9 cellular contexts compared by ENCODE assay signal in genomic region chr4:39933689-39934590, GRCh38. TPM values are rescaled to one million over a fixed set of nuclear protein-coding genes. Genes with fewer than 3 reads are reported as not detected.
DNase-seq lines count a peak whose midpoint lies in the region; ATAC-seq lines count a peak whose summit lies in the region.
"Had no signal": no experiment of that assay in that cellular context is flagged by ENCODE, and none has a peak within 500 bp of the region (broad histone marks: within the 10 kb centered on the region; RNA-seq: fewer than 3 reads in every experiment).

No MANE protein-coding gene starts in this region.

- H3K4me1 Mint-ChIP-seq in activated naive CD4-positive, alpha-beta T cell treated with anti-CD3 and anti-CD28 coated beads, Interleukin-2, amount 10 ng/mL, durations not matched to agents 7 days and 5 days, result peaks cover 47% of the 10 kb centered on the region
- H3K4me1 Mint-ChIP-seq in activated naive CD4-positive, alpha-beta T cell treated with anti-CD3 and anti-CD28 coated beads for 36 hours (ENCODE audit: low read depth), result peaks cover 60% of the 10 kb centered on the region
- peaks cover 73% of the 10 kb centered on the region for H3K4me1 Mint-ChIP-seq in activated T-cell treated with anti-CD3 and anti-CD28 coated beads, Interleukin-2, amount 50 U/mL, for 72 hours (ENCODE audit: low read depth)

- no peak for DNase-seq in activated naive CD4-positive, alpha-beta T cell treated with anti-CD3 and anti-CD28 coated beads, Interleukin-2, amount 10 ng/mL, durations not matched to agents 7 days and 5 days
- DNase-seq in activated naive CD4-positive, alpha-beta T cell treated with anti-CD3 and anti-CD28 coated beads for 36 hours, result no peak
- DNase-seq in activated T-cell treated with anti-CD3 and anti-CD28 coated beads, Interleukin-2, amount 50 U/mL, for 72 hours, result no peak
- DNase-seq in hepatic stellate cell (ENCODE audit: low spot score), result peak; percentile 21
- DNase-seq in stromal cell of bone marrow (ENCODE audit: low read depth), result peak; percentile 7
- DNase-seq in NCI-H2107 treated with DMSO at 0.1 percent for 48 hours (lab: John Stamatoyannopoulos, UW; ENCODE audit: unreplicated experiment), result no peak
- DNase-seq: NCI-H69 had no signal

- CTCF ChIA-PET in activated naive CD4-positive, alpha-beta T cell treated with anti-CD3 and anti-CD28 coated beads, Interleukin-2, amount 10 ng/mL, durations not matched to agents 7 days and 5 days (lab: Charles Lee), result interaction anchor here (0.7 kb wide), 1 partner anchor 8 kb away, joined by 3 read pairs; no protein-coding TSS in a partner anchor
- CTCF ChIA-PET in activated naive CD4-positive, alpha-beta T cell treated with anti-CD3 and anti-CD28 coated beads for 36 hours (lab: Charles Lee), result interaction anchor here (0.6 to 1.8 kb wide), 3 partner anchors 21 to 44 kb away, joined by 3 to 7 read pairs (median 4); partner anchors contain the start of gene PDS5A

- H3K27ac Mint-ChIP-seq in activated naive CD4-positive, alpha-beta T cell treated with anti-CD3 and anti-CD28 coated beads, Interleukin-2, amount 10 ng/mL, durations not matched to agents 7 days and 5 days, result peak overlapping the region; percentile 68
- H3K27ac Mint-ChIP-seq in activated naive CD4-positive, alpha-beta T cell treated with anti-CD3 and anti-CD28 coated beads for 36 hours, result no peak overlapping the region
- peak overlapping the region; percentile 77 for H3K27ac Mint-ChIP-seq in activated T-cell treated with anti-CD3 and anti-CD28 coated beads, Interleukin-2, amount 50 U/mL, for 72 hours

- ATAC-seq in activated T-cell treated with anti-CD3 and anti-CD28 coated beads, Interleukin-2, amount 50 U/mL, for 72 hours (replicated peaks in 1 of 2), result no peak
- ATAC-seq in HG02884 (IDR thresholded peaks at IDR 0.05; ENCODE audit: unreplicated experiment), result no peak
- no peak for ATAC-seq in HG03159 (IDR thresholded peaks at IDR 0.05; ENCODE audit: unreplicated experiment)

- H3K36me3 Mint-ChIP-seq in activated naive CD4-positive, alpha-beta T cell treated with anti-CD3 and anti-CD28 coated beads, Interleukin-2, amount 10 ng/mL, durations not matched to agents 7 days and 5 days, result peaks cover 31% of the 10 kb centered on the region
- H3K36me3 Mint-ChIP-seq in activated naive CD4-positive, alpha-beta T cell treated with anti-CD3 and anti-CD28 coated beads for 36 hours (ENCODE audit: low read depth), result peaks cover 18% of the 10 kb centered on the region
- peaks cover 0 to 8% of the 10 kb centered on the region in 2 donors for H3K36me3 Mint-ChIP-seq in activated T-cell treated with anti-CD3 and anti-CD28 coated beads, Interleukin-2, amount 50 U/mL, for 72 hours (ENCODE audit: insufficient read depth in 2 of 2)

- H3K9me3 Mint-ChIP-seq in activated naive CD4-positive, alpha-beta T cell treated with anti-CD3 and anti-CD28 coated beads, Interleukin-2, amount 10 ng/mL, durations not matched to agents 7 days and 5 days, result no peaks in the 10 kb centered on the region
- H3K9me3 Mint-ChIP-seq in activated naive CD4-positive, alpha-beta T cell treated with anti-CD3 and anti-CD28 coated beads for 36 hours, result no peaks in the 10 kb centered on the region
- H3K9me3 Mint-ChIP-seq in activated T-cell treated with anti-CD3 and anti-CD28 coated beads, Interleukin-2, amount 50 U/mL, for 72 hours, result no peaks in the 10 kb centered on the region

- H3K27me3 Mint-ChIP-seq in activated naive CD4-positive, alpha-beta T cell treated with anti-CD3 and anti-CD28 coated beads, Interleukin-2, amount 10 ng/mL, durations not matched to agents 7 days and 5 days, result no peaks in the 10 kb centered on the region
- no peaks in the 10 kb centered on the region for H3K27me3 Mint-ChIP-seq in activated naive CD4-positive, alpha-beta T cell treated with anti-CD3 and anti-CD28 coated beads for 36 hours (ENCODE audit: low read depth)
- H3K27me3 Mint-ChIP-seq in activated T-cell treated with anti-CD3 and anti-CD28 coated beads, Interleukin-2, amount 50 U/mL, for 72 hours (ENCODE audit: low read depth), result no peaks in the 10 kb centered on the region

- intact Hi-C loops in activated naive CD4-positive, alpha-beta T cell treated with anti-CD3 and anti-CD28 coated beads for 36 hours (cut with micrococcal nuclease), result no loop called here

- no peak overlapping the region for H3K4me3 Mint-ChIP-seq in activated naive CD4-positive, alpha-beta T cell treated with anti-CD3 and anti-CD28 coated beads, Interleukin-2, amount 10 ng/mL, durations not matched to agents 7 days and 5 days
- no peak overlapping the region for H3K4me3 Mint-ChIP-seq in activated naive CD4-positive, alpha-beta T cell treated with anti-CD3 and anti-CD28 coated beads for 36 hours
- H3K4me3 Mint-ChIP-seq in activated T-cell treated with anti-CD3 and anti-CD28 coated beads, Interleukin-2, amount 50 U/mL, for 72 hours, result peak overlapping the region; percentile 31 to 49

RNA-seq across cellular contexts. Expression of gene PDS5A, which starts 43.8 kb away (rescaled TPM):
- total RNA-seq in activated naive CD4-positive, alpha-beta T cell treated with anti-CD3 and anti-CD28 coated beads for 36 hours, result 10 to 100 TPM; 86.8 to 89.1 TPM
- total RNA-seq in activated T-cell treated with anti-CD3 and anti-CD28 coated beads, Interleukin-2, amount 50 U/mL, for 72 hours, result 100 to 1,000 TPM; 111 to 128 TPM

Comparison
In these comparisons a context has a peak if more than half of its experiments do, and no peak if none do; other contexts are left out.
1. DNase-seq: peak in hepatic stellate cell (single experiment) and stromal cell of bone marrow (single experiment); none in activated naive CD4-positive, alpha-beta T cell treated with anti-CD3 and anti-CD28 coated beads, Interleukin-2, amount 10 ng/mL, durations not matched to agents 7 days and 5 days (single experiment), activated naive CD4-positive, alpha-beta T cell treated with anti-CD3 and anti-CD28 coated beads for 36 hours (single experiment), activated T-cell treated with anti-CD3 and anti-CD28 coated beads, Interleukin-2, amount 50 U/mL, for 72 hours (0 of 2) and NCI-H2107 treated with DMSO at 0.1 percent for 48 hours (single experiment).
2. H3K4me3 Mint-ChIP-seq: peak in activated T-cell treated with anti-CD3 and anti-CD28 coated beads, Interleukin-2, amount 50 U/mL, for 72 hours (2 of 2); none in activated naive CD4-positive, alpha-beta T cell treated with anti-CD3 and anti-CD28 coated beads, Interleukin-2, amount 10 ng/mL, durations not matched to agents 7 days and 5 days (single experiment) and activated naive CD4-positive, alpha-beta T cell treated with anti-CD3 and anti-CD28 coated beads for 36 hours (single experiment).